In genomic region chr14:86777950-86778602, GRCh38 we compare ENCODE assay signal across 13 cellular contexts.
DNase-seq lines count a peak whose midpoint lies in the region; ATAC-seq and TF ChIP-seq lines count a peak whose summit lies in the region.
"Had no signal": no experiment of that assay in that cellular context is flagged by ENCODE, and none has a peak within 500 bp of the region (broad histone marks: within the 10 kb centered on the region; RNA-seq: fewer than 3 reads in every experiment).

No MANE protein-coding gene starts in this region.

- no peaks in the 10 kb centered on the region for H3K36me3 ChIP-seq in MM.1S (replicated peaks; ENCODE audit: insufficient read depth, low read length)

- ATAC-seq in HG02588 (IDR thresholded peaks at IDR 0.05; ENCODE audit: unreplicated experiment) = no peak
- ATAC-seq in HG03442 (IDR thresholded peaks at IDR 0.05; ENCODE audit: unreplicated experiment) = no peak
- ATAC-seq in GM21360 (IDR thresholded peaks at IDR 0.05; ENCODE audit: unreplicated experiment) = no peak
- ATAC-seq: activated naive CD8-positive, alpha-beta T cell treated with anti-CD3 and anti-CD28 coated beads, Interleukin-2, amount 50 U/mL, for 24 hours had no signal

- no peak overlapping the region for H3K9ac ChIP-seq in MM.1S (ENCODE audit: low read length)
- H3K9ac ChIP-seq: KMS-11 had no signal

- no peak overlapping the region for H3K4me2 ChIP-seq in MM.1S (ENCODE audit: low read depth, low read length)
- H3K4me2 ChIP-seq: KMS-11 had no signal

- no peaks in the 10 kb centered on the region for H4K20me1 ChIP-seq in MM.1S (ENCODE audit: insufficient read depth, low read length)

- TF ChIP-seq CTCF in fibroblast of pulmonary artery (IDR thresholded peaks at IDR 0.05; ENCODE audit: low read length, missing control alignments) (no peak), retinal pigment epithelial cell (conservative IDR thresholded peaks at IDR 0.05; ENCODE audit: low read depth, low read length) (no peak), MM.1S (IDR thresholded peaks at IDR 0.05; ENCODE audit: low read length) (no peak)

- no peaks in the 10 kb centered on the region for H3F3A ChIP-seq in MM.1S (ENCODE audit: insufficient read depth, low read length)

- no peaks in the 10 kb centered on the region for H3K4me1 ChIP-seq in MM.1S (ENCODE audit: low read length)

- H3K27me3 ChIP-seq in MM.1S (replicated peaks; ENCODE audit: insufficient read depth, low read length) = no peaks in the 10 kb centered on the region

- H2AFZ ChIP-seq in MM.1S (ENCODE audit: low read length) = no peak overlapping the region

- H3K4me3 ChIP-seq in fibroblast of pulmonary artery (replicated peaks; ENCODE audit: low read depth, low read length) = no peak overlapping the region
- H3K4me3 ChIP-seq in retinal pigment epithelial cell (ENCODE audit: low read length) = no peak overlapping the region
- no peak overlapping the region for H3K4me3 ChIP-seq in MM.1S (ENCODE audit: low read length)

- DNase-seq in EH (ENCODE audit: low read depth) = peak; percentile 85
- peak; percentile 28 for DNase-seq in RPMI7951 (ENCODE audit: low read depth)
- peak; percentile 81 for DNase-seq in fibroblast of pulmonary artery (ENCODE audit: low read depth)
- DNase-seq in retinal pigment epithelial cell (ENCODE audit: low read depth) = peak; percentile 55
- DNase-seq in MM.1S = no peak
- DNase-seq: activated CD4-positive, alpha-beta T cell treated with anti-CD3 and anti-CD28 coated beads for 1 hour; activated naive CD8-positive, alpha-beta T cell treated with anti-CD3 and anti-CD28 coated beads, Interleukin-2, amount 50 U/mL, for 24 hours; activated T-cell treated with anti-CD3 and anti-CD28 coated beads for 4 hours; NCI-H187 had no signal

- H3K9me2 ChIP-seq in MM.1S (replicated peaks; ENCODE audit: insufficient read depth, low read length) = no peaks in the 10 kb centered on the region

- no peaks in the 10 kb centered on the region for H3K9me3 ChIP-seq in MM.1S (replicated peaks; ENCODE audit: insufficient read depth, low read length)

- no peak overlapping the region for H3K27ac ChIP-seq in MM.1S (ENCODE audit: low read length)
- H3K27ac ChIP-seq: KMS-11 had no signal

- H3K79me2 ChIP-seq in MM.1S (ENCODE audit: low read length) = no peaks in the 10 kb centered on the region
